In genomic region chr11:68037481-68038225, GRCh38 we compare ENCODE assay signal across 11 cellular contexts. TPM values are rescaled to one million over a fixed set of nuclear protein-coding genes. Genes with fewer than 3 reads are reported as not detected.
DNase-seq lines count a peak whose midpoint lies in the region; ATAC-seq and TF ChIP-seq lines count a peak whose summit lies in the region.
"Had no signal": no experiment of that assay in that cellular context is flagged by ENCODE, and none has a peak within 500 bp of the region (broad histone marks: within the 10 kb centered on the region; RNA-seq: fewer than 3 reads in every experiment).

No MANE protein-coding gene starts in this region.

- H3K9me3 Mint-ChIP-seq in activated naive CD4-positive, alpha-beta T cell treated with anti-CD3 and anti-CD28 coated beads, Interleukin-2, amount 10 ng/mL, durations not matched to agents 7 days and 5 days, result no peaks in the 10 kb centered on the region
- no peaks in the 10 kb centered on the region for H3K9me3 Mint-ChIP-seq in activated naive CD8-positive, alpha-beta T cell (ENCODE audit: low read depth)
- H3K9me3 Mint-ChIP-seq in memory B cell (no peaks in the 10 kb centered on the region), type B pancreatic cell (no peaks in the 10 kb centered on the region)

- TF ChIP-seq CTCF in type B pancreatic cell (conservative IDR thresholded peaks at IDR 0.05) (no peak), omental fat pad (IDR thresholded peaks at IDR 0.05) (no peak)

- H3K27ac Mint-ChIP-seq in activated naive CD4-positive, alpha-beta T cell treated with anti-CD3 and anti-CD28 coated beads, Interleukin-2, amount 10 ng/mL, durations not matched to agents 7 days and 5 days, result peak overlapping the region; percentile 90
- H3K27ac Mint-ChIP-seq in activated naive CD8-positive, alpha-beta T cell, result peak overlapping the region; percentile 72
- peak overlapping the region; percentile 91 for H3K27ac Mint-ChIP-seq in memory B cell
- H3K27ac Mint-ChIP-seq in type B pancreatic cell, result no peak overlapping the region

- no peaks in the 10 kb centered on the region for H3K27me3 Mint-ChIP-seq in activated naive CD4-positive, alpha-beta T cell treated with anti-CD3 and anti-CD28 coated beads, Interleukin-2, amount 10 ng/mL, durations not matched to agents 7 days and 5 days
- no peaks in the 10 kb centered on the region for H3K27me3 Mint-ChIP-seq in activated naive CD8-positive, alpha-beta T cell
- no peaks in the 10 kb centered on the region for H3K27me3 Mint-ChIP-seq in memory B cell
- no peaks in the 10 kb centered on the region for H3K27me3 Mint-ChIP-seq in type B pancreatic cell

- peaks cover 11% of the 10 kb centered on the region for H3K36me3 Mint-ChIP-seq in activated naive CD4-positive, alpha-beta T cell treated with anti-CD3 and anti-CD28 coated beads, Interleukin-2, amount 10 ng/mL, durations not matched to agents 7 days and 5 days
- no peaks in the 10 kb centered on the region for H3K36me3 Mint-ChIP-seq in activated naive CD8-positive, alpha-beta T cell
- H3K36me3 Mint-ChIP-seq in memory B cell (peaks cover 7% of the 10 kb centered on the region), type B pancreatic cell (no peaks in the 10 kb centered on the region)

- H3K4me1 Mint-ChIP-seq in activated naive CD4-positive, alpha-beta T cell treated with anti-CD3 and anti-CD28 coated beads, Interleukin-2, amount 10 ng/mL, durations not matched to agents 7 days and 5 days, result peaks cover 40% of the 10 kb centered on the region
- H3K4me1 Mint-ChIP-seq in activated naive CD8-positive, alpha-beta T cell (ENCODE audit: low read depth), result peaks cover 20% of the 10 kb centered on the region
- H3K4me1 Mint-ChIP-seq in memory B cell, result peaks cover 19% of the 10 kb centered on the region
- H3K4me1 Mint-ChIP-seq in type B pancreatic cell (ENCODE audit: unreplicated experiment), result peaks cover 7% of the 10 kb centered on the region

- H3K4me3 Mint-ChIP-seq in activated naive CD4-positive, alpha-beta T cell treated with anti-CD3 and anti-CD28 coated beads, Interleukin-2, amount 10 ng/mL, durations not matched to agents 7 days and 5 days, result peak overlapping the region; percentile 55
- peak overlapping the region; percentile 51 for H3K4me3 Mint-ChIP-seq in activated naive CD8-positive, alpha-beta T cell
- H3K4me3 Mint-ChIP-seq in memory B cell (peak overlapping the region; percentile 44), type B pancreatic cell (peak overlapping the region; percentile 20)

- ATAC-seq in memory B cell (ENCODE audit: low read depth), result no peak
- ATAC-seq in omental fat pad (ENCODE audit: low FRiP score), result no peak

- DNase-seq in activated naive CD4-positive, alpha-beta T cell treated with anti-CD3 and anti-CD28 coated beads, Interleukin-2, amount 10 ng/mL, durations not matched to agents 7 days and 5 days, result no peak
- DNase-seq in activated naive CD4-positive, alpha-beta T cell treated with anti-CD3 and anti-CD28 coated beads, Interleukin-2, amount 50 U/mL, for 16 hours, result no peak
- DNase-seq in memory B cell (ENCODE audit: low spot score in 2 of 2) (no peak), type B pancreatic cell (ENCODE audit: extremely low spot score, unreplicated experiment) (no peak), NOMO-1 treated with DMSO at 0.1 percent for 48 hours (lab: John Stamatoyannopoulos, UW; ENCODE audit: unreplicated experiment) (no peak), NCI-H526 (lab: John Stamatoyannopoulos, UW) (no peak), omental fat pad (ENCODE audit: low spot score) (no peak)
- DNase-seq: activated CD4-positive, alpha-beta T cell treated with anti-CD3 and anti-CD28 coated beads, Interleukin-2, amount 50 U/mL, for 4 hours; DMS153; stimulated activated CD4-positive, alpha-beta T cell treated with anti-CD3 and anti-CD28 coated beads, Interleukin-15, amount 100 ng/mL, for 24 hours had no signal

- CTCF ChIA-PET in activated naive CD4-positive, alpha-beta T cell treated with anti-CD3 and anti-CD28 coated beads, Interleukin-2, amount 10 ng/mL, durations not matched to agents 7 days and 5 days (lab: Charles Lee), result no interaction called here

RNA-seq across cellular contexts. Expression of gene TCIRG1, which starts 1.2 kb away (rescaled TPM):
- total RNA-seq in type B pancreatic cell (ENCODE audit: low replicate concordance) (37.0 and 49.7 TPM in 2 replicates), omental fat pad (100 to 1,000 TPM in 3 of 4 donors, 10 to 100 TPM in 1; 84.4 to 251 (median 142) TPM)

RNA-seq across cellular contexts. Expression of gene NDUFS8, which starts 7.2 kb away (rescaled TPM):
- 153 and 168 TPM in 2 replicates for total RNA-seq in type B pancreatic cell (ENCODE audit: low replicate concordance)
- 100 to 1,000 TPM in 3 of 4 donors, 10 to 100 TPM in 1; 91.1 to 155 (median 128) TPM for total RNA-seq in omental fat pad

RNA-seq across cellular contexts. Expression of gene ALDH3B1, which starts 27.5 kb away (rescaled TPM):
- 0.95 and 1.7 TPM in 2 replicates for total RNA-seq in type B pancreatic cell (ENCODE audit: low replicate concordance)
- total RNA-seq in omental fat pad, result 10 to 100 TPM; 20.5 to 90.8 (median 30.9) TPM

RNA-seq across cellular contexts. Expression of gene UNC93B1, which starts 33.8 kb away (rescaled TPM):
- 13.0 and 13.7 TPM in 2 replicates for total RNA-seq in type B pancreatic cell (ENCODE audit: low replicate concordance)
- total RNA-seq in omental fat pad, result 10 to 100 TPM; 33.5 to 63.8 (median 51.4) TPM
